In the genomic region with DNA sequence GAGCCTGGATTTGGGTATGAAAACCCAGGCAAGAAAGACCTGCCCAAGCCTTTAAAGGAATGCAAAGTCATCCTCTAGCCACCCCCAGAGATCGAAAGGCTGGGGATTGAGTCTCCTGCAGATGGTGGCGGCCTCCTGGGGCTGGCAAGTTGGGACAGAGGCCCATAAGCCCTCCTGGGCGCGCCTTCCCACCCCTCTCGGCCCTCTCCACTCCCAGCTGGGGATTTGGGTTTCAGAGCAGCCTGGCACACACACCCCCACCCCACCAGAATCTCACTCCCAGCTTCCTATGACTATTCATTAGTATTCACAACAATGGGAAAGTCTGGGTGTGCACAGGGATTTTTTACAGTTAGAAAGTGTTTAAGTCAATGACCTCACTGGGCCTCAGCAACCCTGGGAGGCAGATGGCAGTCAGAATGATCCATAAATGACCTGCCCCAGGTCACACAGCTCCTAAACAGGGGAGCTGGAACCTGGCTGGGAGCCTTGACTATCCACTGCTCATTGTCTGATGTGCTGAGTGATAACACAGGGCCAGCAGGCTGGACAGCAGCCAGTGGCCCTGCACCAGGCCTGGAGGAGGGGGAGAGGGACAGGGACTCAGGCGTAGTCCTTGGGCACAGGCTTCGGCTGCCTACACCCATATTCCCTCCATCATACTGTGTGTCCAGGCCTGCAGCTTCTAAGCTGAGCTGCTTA, we compare ENCODE assay signal across 6 cellular contexts. TPM values are rescaled to one million over a fixed set of nuclear protein-coding genes. Genes with fewer than 3 reads are reported as not detected.
DNase-seq lines count a peak whose midpoint lies in the region; ATAC-seq and TF ChIP-seq lines count a peak whose summit lies in the region.

No MANE protein-coding gene starts in this region.

- H3K27me3 Mint-ChIP-seq in activated T-helper 17 cell treated with anti-CD3 and anti-CD28 coated beads, Interleukin-2, amount 50 U/mL, for 72 hours: no peaks in the 10 kb centered on the region

- H3K4me1 Mint-ChIP-seq in activated T-helper 17 cell treated with anti-CD3 and anti-CD28 coated beads, Interleukin-2, amount 50 U/mL, for 72 hours: peaks cover 24% of the 10 kb centered on the region

- TF ChIP-seq CTCF in uterus (IDR thresholded peaks at IDR 0.05): no peak

- H3K27ac Mint-ChIP-seq in activated T-helper 17 cell treated with anti-CD3 and anti-CD28 coated beads, Interleukin-2, amount 50 U/mL, for 72 hours: peak overlapping the region; percentile 48

- H3K4me1 ChIP-seq in mesodermal cell (ENCODE audit: control insufficient read depth, insufficient read depth, low read length, poor library complexity, severe bottlenecking): peaks cover 46% of the 10 kb centered on the region
- no peaks in the 10 kb centered on the region for H3K4me1 ChIP-seq in uterus

- H3K27me3 ChIP-seq in uterus: no peaks in the 10 kb centered on the region

- H3K4me3 Mint-ChIP-seq in activated T-helper 17 cell treated with anti-CD3 and anti-CD28 coated beads, Interleukin-2, amount 50 U/mL, for 72 hours: no peak overlapping the region

- WGBS in mesodermal cell (ENCODE audit: insufficient coverage in 2 of 2), 2 experiments: 65% methylated on average over 6 of the region's 7 CpGs; no CpG with 5 or more reads in 1 of the 2 experiments

- H3K36me3 Mint-ChIP-seq in activated T-helper 17 cell treated with anti-CD3 and anti-CD28 coated beads, Interleukin-2, amount 50 U/mL, for 72 hours (ENCODE audit: low read depth): peaks cover 19% of the 10 kb centered on the region

- peak; percentile 78 for DNase-seq in ELF-1 (ENCODE audit: low read depth, low spot score)
- DNase-seq in DMS153 (lab: John Stamatoyannopoulos, UW): no peak
- DNase-seq in NCI-H2227 treated with DMSO at 0.1 percent for 48 hours (lab: John Stamatoyannopoulos, UW): no peak
- DNase-seq in uterus: no peak

- H3K9me3 Mint-ChIP-seq in activated T-helper 17 cell treated with anti-CD3 and anti-CD28 coated beads, Interleukin-2, amount 50 U/mL, for 72 hours: no peaks in the 10 kb centered on the region

- H3K27ac ChIP-seq in mesodermal cell (ENCODE audit: low read depth, low read length, severe bottlenecking): peak overlapping the region; percentile 67
- no peak overlapping the region for H3K27ac ChIP-seq in uterus

- ATAC-seq in activated T-helper 17 cell treated with anti-CD3 and anti-CD28 coated beads, Interleukin-2, amount 50 U/mL, for 72 hours (replicated peaks): no peak

- H3K4me3 ChIP-seq in mesodermal cell (ENCODE audit: extremely low read depth, insufficient read depth, low read length, poor library complexity, severe bottlenecking) (no peak overlapping the region), uterus (no peak overlapping the region)

- intact Hi-C loops in uterus (cut with DNase I; ENCODE audit: low total_unique reads): no loop called here

- H3K9me3 ChIP-seq in mesodermal cell (ENCODE audit: control insufficient read depth, low read length) (no peaks in the 10 kb centered on the region), uterus (no peaks in the 10 kb centered on the region)

- H3K36me3 ChIP-seq in mesodermal cell (ENCODE audit: control insufficient read depth, insufficient read depth, low read length) (peaks cover 17% of the 10 kb centered on the region), uterus (no peaks in the 10 kb centered on the region)

- no peak for TF ChIP-seq POLR2A in uterus (IDR thresholded peaks at IDR 0.05)

RNA-seq across cellular contexts. Expression of gene NHERF1, which starts 12.1 kb away (rescaled TPM):
- total RNA-seq in activated T-helper 17 cell treated with anti-CD3 and anti-CD28 coated beads, Interleukin-2, amount 50 U/mL, for 72 hours: 100 to 1,000 TPM in 1 of 2 donors, 10 to 100 TPM in 1; 76.2 to 160 TPM
- polyA plus RNA-seq in mesodermal cell (2013, experiment 1 of 2): 178 TPM
- polyA plus RNA-seq in mesodermal cell (2013, experiment 2 of 2): 224 TPM
- 10 to 100 TPM in 3 of 4 donors, 1 to 10 TPM in 1; 3.3 to 16.9 (median 12.0) TPM for total RNA-seq in uterus

RNA-seq across cellular contexts. Expression of gene NAT9, which starts 15.6 kb away (rescaled TPM):
- total RNA-seq in activated T-helper 17 cell treated with anti-CD3 and anti-CD28 coated beads, Interleukin-2, amount 50 U/mL, for 72 hours: 10 to 100 TPM; 31.6 to 39.2 TPM
- polyA plus RNA-seq in mesodermal cell (2013, experiment 1 of 2): 35.2 TPM
- 24.6 TPM for polyA plus RNA-seq in mesodermal cell (2013, experiment 2 of 2)
- 10 to 100 TPM in 3 of 4 donors, 1 to 10 TPM in 1; 5.4 to 53.3 (median 33.9) TPM for total RNA-seq in uterus

RNA-seq across cellular contexts. Expression of gene RAB37, which starts 23.5 kb away (rescaled TPM):
- total RNA-seq in activated T-helper 17 cell treated with anti-CD3 and anti-CD28 coated beads, Interleukin-2, amount 50 U/mL, for 72 hours: 1 to 10 TPM; 2.5 to 3.4 TPM
- 11.7 TPM for polyA plus RNA-seq in mesodermal cell (2013, experiment 1 of 2)
- polyA plus RNA-seq in mesodermal cell (2013, experiment 2 of 2): 16.4 TPM
- total RNA-seq in uterus: 1 to 10 TPM in 3 of 4 donors, under 1 TPM in 1; under 0.01 to 5.0 (median 1.7) TPM

RNA-seq across cellular contexts. Expression of gene CD300LF, which starts 47.8 kb away (rescaled TPM):
- not detected for total RNA-seq in activated T-helper 17 cell treated with anti-CD3 and anti-CD28 coated beads, Interleukin-2, amount 50 U/mL, for 72 hours
- not detected for polyA plus RNA-seq in mesodermal cell (2013, experiment 1 of 2)
- not detected for polyA plus RNA-seq in mesodermal cell (2013, experiment 2 of 2)
- under 1 TPM in 2 of 4 donors, not detected in 2; 0.27 to 0.41 TPM for total RNA-seq in uterus

Comparison
In these comparisons a context has a peak if more than half of its experiments do, and no peak if none do; other contexts are left out.
1. RNA of gene NHERF1, which starts 12.1 kb away (total RNA-seq): 76.2 to 160 TPM in activated T-helper 17 cell treated with anti-CD3 and anti-CD28 coated beads, Interleukin-2, amount 50 U/mL, for 72 hours; 3.3 to 16.9 TPM in uterus; every median in the first group is over 4 times any median in the second.